In genomic region chr5:172776235-172776594, GRCh38 we compare ENCODE assay signal across 14 cellular contexts. TPM values are rescaled to one million over a fixed set of nuclear protein-coding genes. Genes with fewer than 3 reads are reported as not detected.
A peak's percentile ranks its signal among the peaks of the same experiment; 100 is the strongest.
DNase-seq lines count a peak whose midpoint lies in the region; ATAC-seq, FAIRE-seq and TF ChIP-seq lines count a peak whose summit lies in the region.
"Had no signal": no experiment of that assay in that cellular context is flagged by ENCODE, and none has a peak within 500 bp of the region (broad histone marks: within the 10 kb centered on the region; RNA-seq: fewer than 3 reads in every experiment).

No MANE protein-coding gene starts in this region.

- peak overlapping the region; percentile 72 for H3K9ac ChIP-seq in HepG2 (ENCODE audit: insufficient read depth, low read depth, low read length)
- H3K9ac ChIP-seq: parathyroid adenoma had no signal

- WGBS in adipose tissue, 3 donors, result 75 to 87% (median 77%) methylated on average over 2 of the region's 2 CpGs
- 0% methylated on average over 2 of the region's 2 CpGs for WGBS in HepG2 (ENCODE audit: low lambda C conversion rate)
- 80 to 92% (median 85%) methylated on average over 2 of the region's 2 CpGs for WGBS in spleen, 5 donors

- peak; percentile 46 to 72; a peak in 3 of 4 replicates for TF ChIP-seq EP300 in HepG2 (IDR thresholded peaks at IDR 0.05; ENCODE audit: low read depth in 2 of 2, low read length in 2 of 2)
- no peak; the same call in 1 of the 2 replicates for TF ChIP-seq EP300 in HepG2 (CRISPR knock-in tag; IDR thresholded peaks at IDR 0.05; ENCODE audit: borderline replicate concordance)

- H3K4me1 ChIP-seq in HEK293 (ENCODE audit: control insufficient read depth, insufficient read depth, low read length) (no peaks in the 10 kb centered on the region), HepG2 (ENCODE audit: insufficient read depth, low read length) (peaks cover 94% of the 10 kb centered on the region), spleen (peaks cover 27 to 80% (median 65%) of the 10 kb centered on the region in 6 donors)

- in situ Hi-C loops in HepG2 (cut with HindIII; ENCODE audit: extremely low pct_ligation_motif_present, low pct_unique_long_range_greater_than_20kb), result loop anchor here (10.0 kb wide), 1 partner anchor 79 kb away; no protein-coding TSS in a partner anchor

- TF ChIP-seq CTCF in HEK293 (tag by site-specific recombination; IDR thresholded peaks at IDR 0.05) (no peak), HepG2 (CRISPR knock-in tag; IDR thresholded peaks at IDR 0.05) (no peak), spleen (IDR thresholded peaks at IDR 0.05 in 8 of 11, conservative IDR thresholded peaks at IDR 0.05 in 3 of 11) (no peak)

- no peak overlapping the region for H3K4me3 ChIP-seq in HEK293 (ENCODE audit: low read depth, low read length)
- H3K4me3 ChIP-seq in HepG2 (replicated peaks in 1 of 3; ENCODE audit: insufficient read depth in 1 of 3, low read depth in 2 of 3, low read length in 3 of 3), result peak overlapping the region in 1 of 3 experiments; percentile 39; a peak in 1 of 6 replicates
- H3K4me3 ChIP-seq in spleen, result peak overlapping the region in 1 of 8 donors; percentile 59

- BruUV-seq in HepG2 (replicated peaks; lab: Mats Ljungman, UMichigan), result no TSS peak

- H3K79me2 ChIP-seq in HepG2 (ENCODE audit: insufficient read depth, low read length), result no peaks in the 10 kb centered on the region
- H3K79me2 ChIP-seq: parathyroid adenoma had no signal

- TF ChIP-seq POLR2A in HepG2 (IDR thresholded peaks at IDR 0.05; ENCODE audit: insufficient read depth in 1 of 2, low read depth in 2 of 2, low read length in 2 of 2), result no peak
- no peak for TF ChIP-seq POLR2A in spleen (IDR thresholded peaks at IDR 0.05)

- peak; percentile 94 for DNase-seq in HepG2 (ENCODE audit: low spot score)
- no peak for DNase-seq in spleen
- DNase-seq in Ammon's horn (ENCODE audit: low spot score), result no peak
- no peak for DNase-seq in stimulated activated CD4-positive, alpha-beta T cell treated with anti-CD3 and anti-CD28 coated beads, Interleukin-4, amount 100 ng/mL, for 1 hour
- DNase-seq in T1000 (lab: John Stamatoyannopoulos, UW), result no peak
- DNase-seq: activated gamma-delta T cell treated with Interleukin-2 at 50 U/mL for 16 hours; DMS 273 treated with DMSO at 0.1 percent for 48 hours; kidney; NCI-H2029; stimulated activated CD4-positive, alpha-beta T cell treated with anti-CD3 and anti-CD28 coated beads, Interleukin-4, amount 100 ng/mL, for 24 hours had no signal

- no peaks in the 10 kb centered on the region for H4K20me1 ChIP-seq in HepG2 (ENCODE audit: insufficient read depth, low read length)

- no peaks in the 10 kb centered on the region for H3K27me3 ChIP-seq in HepG2 (ENCODE audit: control insufficient read depth in 1 of 2, insufficient read depth in 2 of 2, low read length in 2 of 2)
- no peaks in the 10 kb centered on the region for H3K27me3 ChIP-seq in spleen (replicated peaks in 1 of 7)

- H3K9me3 ChIP-seq in HEK293 (ENCODE audit: control insufficient read depth, insufficient read depth, low read depth, low read length) (no peaks in the 10 kb centered on the region), HepG2 (ENCODE audit: low read length) (no peaks in the 10 kb centered on the region), spleen (no peaks in the 10 kb centered on the region)

- no peak for TF ChIP-seq RAD21 in HepG2 (CRISPR knock-in tag; IDR thresholded peaks at IDR 0.05)

- H3K27ac ChIP-seq in HEK293 (ENCODE audit: extremely low read depth, low read depth, low read length) (no peak overlapping the region), adipose tissue (ENCODE audit: low read depth, low read length) (peak overlapping the region; percentile 86), HepG2 (ENCODE audit: extremely low read length, insufficient read depth, low read length) (peak overlapping the region; percentile 88), spleen (peak overlapping the region; percentile 22 to 100 (median 100))
- H3K27ac ChIP-seq: parathyroid adenoma had no signal

- CTCF ChIA-PET in HEK293 (lab: Yijun Ruan, JAX), result interaction anchor here (1.3 to 3.0 kb wide), 3 partner anchors 61 to 155 kb away, joined by 5 to 11 read pairs (median 7); no protein-coding TSS in a partner anchor
- CTCF ChIA-PET in HepG2 (lab: Yijun Ruan, JAX; ENCODE audit: low intra/inter-chr PET ratio, low total read pairs), result no interaction called here

- intact Hi-C loops in HepG2 (cut with micrococcal nuclease; ENCODE audit: unreplicated experiment) (no loop called here), spleen (cut with DNase I; ENCODE audit: low total_unique reads) (no loop called here)

- H3K4me2 ChIP-seq in HepG2 (ENCODE audit: low read depth, low read length), result peak overlapping the region; percentile 99

- FAIRE-seq in HepG2 (lab: Jason Lieb, UNC), result peak; percentile 54
- FAIRE-seq: kidney had no signal

- H3K36me3 ChIP-seq in HEK293 (ENCODE audit: control insufficient read depth in 2 of 2, insufficient read depth in 1 of 2, low read length in 2 of 2), result no peaks in the 10 kb centered on the region
- no peaks in the 10 kb centered on the region for H3K36me3 ChIP-seq in HepG2 (replicated peaks in 1 of 2; ENCODE audit: control insufficient read depth in 1 of 2, insufficient read depth in 2 of 2, low read length in 2 of 2)
- no peaks in the 10 kb centered on the region for H3K36me3 ChIP-seq in spleen

- H2AFZ ChIP-seq in HepG2 (ENCODE audit: low read length), result no peak overlapping the region
- H2AFZ ChIP-seq: parathyroid adenoma had no signal

- ATAC-seq in HepG2, result peak; percentile 12; the same call in 2 of the 3 replicates
- no peak for ATAC-seq in HG03196 (IDR thresholded peaks at IDR 0.05; ENCODE audit: unreplicated experiment)

- POLR2A ChIA-PET in HEK293 (lab: Yijun Ruan, JAX), result interaction anchor here (1.2 kb wide), 3 partner anchors 10 to 122 kb away, joined by 3 read pairs; no protein-coding TSS in a partner anchor
- POLR2A ChIA-PET in HepG2 (lab: Yijun Ruan, JAX), result interaction anchor here (1.4 to 17.1 kb wide), 12 partner anchors 10 to 111 kb away, joined by 4 to 425 read pairs (median 14); partner anchors contain the start of gene ERGIC1

TF ChIP-seq in HEK293, 187 proteins besides CTCF, POLR2A, EP300 and RAD21 (continues in another document):
- TF ChIP-seq HOXA7 (CRISPR knock-in tag; IDR thresholded peaks at IDR 0.05; ENCODE audit: borderline replicate concordance), result no peak

RNA-seq across cellular contexts. Expression of gene DUSP1, which starts 5.2 kb away (rescaled TPM):
- polyA plus RNA-seq in adipose tissue (1,000 to 10,000 TPM in 1 of 3 donors, 100 to 1,000 TPM in 2; 163 to 1,279 (median 758) TPM), HepG2 (2011; rRNA removed) (55.5 and 79.2 TPM in 2 replicates), spleen (100 to 1,000 TPM in 1 of 3 donors, 10 to 100 TPM in 2; 46.0 to 116 (median 68.9) TPM)
- total RNA-seq in HepG2 (2016; rRNA removed; fragmentation: Illumina TruSeq; extraction: Trizol) (18.0 and 27.1 TPM in 2 replicates), spleen (100 to 1,000 TPM; 197 to 818 (median 376) TPM)
- total RNA-seq in HepG2 (2016; cell fraction: cytosol; rRNA removed; fragmentation: Illumina TruSeq; extraction: Trizol; ENCODE audit: low read depth), result 7.1 and 7.8 TPM in 2 replicates
- total RNA-seq in HepG2 (2016; cell fraction: insoluble cytoplasmic fraction; rRNA removed; fragmentation: Illumina TruSeq; extraction: Trizol), result 15.8 and 29.9 TPM in 2 replicates
- 14.2 and 16.6 TPM in 2 replicates for total RNA-seq in HepG2 (2016; cell fraction: membrane; rRNA removed; fragmentation: Illumina TruSeq; extraction: Trizol)
- 53.7 and 56.5 TPM in 2 replicates for total RNA-seq in HepG2 (2016; cell fraction: nucleus; rRNA removed; fragmentation: Illumina TruSeq; extraction: Trizol)
- 59.1 and 69.7 TPM in 2 replicates for polyA plus RNA-seq in HepG2 (2011; cell fraction: cytosol; rRNA removed)
- 85.1 and 113 TPM in 2 replicates for polyA plus RNA-seq in HepG2 (2011; cell fraction: nucleus; rRNA removed)
- polyA plus RNA-seq in HepG2 (2012), result 48.1 and 56.6 TPM in 2 replicates
- polyA plus RNA-seq in HepG2 (2016; cell fraction: cytosol; fragmentation: Illumina TruSeq; extraction: Trizol; ENCODE audit: low read depth), result 4.7 and 6.0 TPM in 2 replicates
- 17.2 and 23.0 TPM in 2 replicates for polyA plus RNA-seq in HepG2 (2016; cell fraction: insoluble cytoplasmic fraction; fragmentation: Illumina TruSeq; extraction: Trizol; ENCODE audit: low read depth)
- polyA plus RNA-seq in HepG2 (2016; cell fraction: membrane; fragmentation: Illumina TruSeq; extraction: Trizol; ENCODE audit: low read depth), result 9.3 and 9.4 TPM in 2 replicates
- 63.2 and 85.8 TPM in 2 replicates for polyA plus RNA-seq in HepG2 (2016; cell fraction: nucleus; fragmentation: Illumina TruSeq; extraction: Trizol; ENCODE audit: insufficient read depth, low read depth)
- polyA minus RNA-seq in HepG2 (2011; rRNA and poly(A)+ RNA removed; ENCODE audit: low replicate concordance), result 142 and 198 TPM in 2 replicates
- 72.5 and 80.5 TPM in 2 replicates for polyA minus RNA-seq in HepG2 (2011; cell fraction: cytosol; rRNA and poly(A)+ RNA removed)
- 95.3 and 131 TPM in 2 replicates for polyA minus RNA-seq in HepG2 (2011; cell fraction: nucleus; rRNA and poly(A)+ RNA removed)

RNA-seq across cellular contexts. Expression of gene ERGIC1, which starts 57.8 kb away (rescaled TPM):
- 100 to 1,000 TPM in 2 of 3 donors, 10 to 100 TPM in 1; 66.5 to 123 (median 119) TPM for polyA plus RNA-seq in adipose tissue
- 56.6 and 78.5 TPM in 2 replicates for total RNA-seq in HepG2 (2016; rRNA removed; fragmentation: Illumina TruSeq; extraction: Trizol)
- 56.7 and 59.9 TPM in 2 replicates for total RNA-seq in HepG2 (2016; cell fraction: cytosol; rRNA removed; fragmentation: Illumina TruSeq; extraction: Trizol; ENCODE audit: low read depth)
- total RNA-seq in HepG2 (2016; cell fraction: insoluble cytoplasmic fraction; rRNA removed; fragmentation: Illumina TruSeq; extraction: Trizol), result 51.2 and 75.8 TPM in 2 replicates
- total RNA-seq in HepG2 (2016; cell fraction: membrane; rRNA removed; fragmentation: Illumina TruSeq; extraction: Trizol), result 144 and 156 TPM in 2 replicates
- 57.0 and 67.0 TPM in 2 replicates for total RNA-seq in HepG2 (2016; cell fraction: nucleus; rRNA removed; fragmentation: Illumina TruSeq; extraction: Trizol)
- 184 and 205 TPM in 2 replicates for polyA plus RNA-seq in HepG2 (2011; rRNA removed)
- polyA plus RNA-seq in HepG2 (2011; cell fraction: cytosol; rRNA removed), result 216 and 224 TPM in 2 replicates
- polyA plus RNA-seq in HepG2 (2011; cell fraction: nucleus; rRNA removed), result 121 and 137 TPM in 2 replicates
- polyA plus RNA-seq in HepG2 (2012), result 145 and 175 TPM in 2 replicates
- 87.6 and 105 TPM in 2 replicates for polyA plus RNA-seq in HepG2 (2016; cell fraction: cytosol; fragmentation: Illumina TruSeq; extraction: Trizol; ENCODE audit: low read depth)
- polyA plus RNA-seq in HepG2 (2016; cell fraction: insoluble cytoplasmic fraction; fragmentation: Illumina TruSeq; extraction: Trizol; ENCODE audit: low read depth), result 71.8 and 81.7 TPM in 2 replicates
- 183 and 185 TPM in 2 replicates for polyA plus RNA-seq in HepG2 (2016; cell fraction: membrane; fragmentation: Illumina TruSeq; extraction: Trizol; ENCODE audit: low read depth)
- 94.6 and 95.4 TPM in 2 replicates for polyA plus RNA-seq in HepG2 (2016; cell fraction: nucleus; fragmentation: Illumina TruSeq; extraction: Trizol; ENCODE audit: insufficient read depth, low read depth)
- 179 and 302 TPM in 2 replicates for polyA minus RNA-seq in HepG2 (2011; rRNA and poly(A)+ RNA removed; ENCODE audit: low replicate concordance)
- 60.3 and 74.0 TPM in 2 replicates for polyA minus RNA-seq in HepG2 (2011; cell fraction: cytosol; rRNA and poly(A)+ RNA removed)
- polyA minus RNA-seq in HepG2 (2011; cell fraction: nucleus; rRNA and poly(A)+ RNA removed), result 85.1 and 89.6 TPM in 2 replicates
- 100 to 1,000 TPM in 6 of 7 donors, 10 to 100 TPM in 1; 96.6 to 166 (median 143) TPM for total RNA-seq in spleen
- 10 to 100 TPM; 36.9 to 84.6 (median 46.8) TPM for polyA plus RNA-seq in spleen

Comparison
In these comparisons a context has a peak if more than half of its experiments do, and no peak if none do; other contexts are left out.
1. Of the 63 proteins assayed by ChIP-seq in both HepG2 and HEK293: peak only in HepG2: ZBTB20 and ZBTB21; only in HEK293: none; in both: none; in neither: 60; mixed calls (peak in some experiments, not most) for 1.